Comparison of ENCODE assay signal across 1 cellular context in the genomic region with DNA sequence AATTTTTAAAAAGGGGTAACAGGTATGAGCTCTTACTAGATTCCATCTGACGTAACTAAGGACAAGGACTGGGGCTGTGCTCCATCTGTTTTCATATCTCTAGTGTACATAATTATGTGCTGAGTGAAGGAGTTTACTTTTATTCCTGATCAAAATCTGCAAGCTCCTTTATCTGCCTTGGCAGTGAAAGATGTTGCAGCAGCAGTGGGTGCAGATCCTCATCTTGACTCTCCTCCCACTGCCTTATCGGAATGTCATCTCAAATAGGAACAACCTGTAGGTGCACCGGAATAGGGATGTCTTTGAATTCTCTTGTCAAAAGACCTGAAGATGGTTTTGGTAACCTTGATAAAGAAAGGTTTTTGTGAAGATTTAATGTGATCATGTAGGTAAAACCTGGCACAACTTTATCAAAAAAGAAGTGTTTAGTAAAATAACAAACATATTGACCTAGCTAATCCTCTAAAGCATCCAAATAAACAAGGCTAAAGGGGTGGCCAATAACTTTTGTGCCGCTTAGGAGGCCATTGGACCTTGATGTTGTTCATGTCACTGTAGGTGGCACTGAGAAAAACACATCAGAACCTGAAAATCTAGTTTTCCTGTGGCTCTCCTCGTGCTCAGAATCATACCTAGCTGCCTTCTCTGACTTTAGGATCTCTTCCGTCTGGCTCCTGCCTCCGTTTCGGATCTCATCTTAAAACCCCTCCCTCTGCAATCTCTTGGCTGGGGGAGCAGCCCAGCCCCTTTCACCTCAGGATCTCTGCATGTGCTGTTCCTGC.
TF ChIP-seq lines count a peak whose summit lies in the region.

No MANE protein-coding gene starts in this region.

TF ChIP-seq in GM23338, 12 proteins besides CTCF, POLR2A, EP300 and RAD21 (continued from another document):
- TF ChIP-seq, protein P1, sequence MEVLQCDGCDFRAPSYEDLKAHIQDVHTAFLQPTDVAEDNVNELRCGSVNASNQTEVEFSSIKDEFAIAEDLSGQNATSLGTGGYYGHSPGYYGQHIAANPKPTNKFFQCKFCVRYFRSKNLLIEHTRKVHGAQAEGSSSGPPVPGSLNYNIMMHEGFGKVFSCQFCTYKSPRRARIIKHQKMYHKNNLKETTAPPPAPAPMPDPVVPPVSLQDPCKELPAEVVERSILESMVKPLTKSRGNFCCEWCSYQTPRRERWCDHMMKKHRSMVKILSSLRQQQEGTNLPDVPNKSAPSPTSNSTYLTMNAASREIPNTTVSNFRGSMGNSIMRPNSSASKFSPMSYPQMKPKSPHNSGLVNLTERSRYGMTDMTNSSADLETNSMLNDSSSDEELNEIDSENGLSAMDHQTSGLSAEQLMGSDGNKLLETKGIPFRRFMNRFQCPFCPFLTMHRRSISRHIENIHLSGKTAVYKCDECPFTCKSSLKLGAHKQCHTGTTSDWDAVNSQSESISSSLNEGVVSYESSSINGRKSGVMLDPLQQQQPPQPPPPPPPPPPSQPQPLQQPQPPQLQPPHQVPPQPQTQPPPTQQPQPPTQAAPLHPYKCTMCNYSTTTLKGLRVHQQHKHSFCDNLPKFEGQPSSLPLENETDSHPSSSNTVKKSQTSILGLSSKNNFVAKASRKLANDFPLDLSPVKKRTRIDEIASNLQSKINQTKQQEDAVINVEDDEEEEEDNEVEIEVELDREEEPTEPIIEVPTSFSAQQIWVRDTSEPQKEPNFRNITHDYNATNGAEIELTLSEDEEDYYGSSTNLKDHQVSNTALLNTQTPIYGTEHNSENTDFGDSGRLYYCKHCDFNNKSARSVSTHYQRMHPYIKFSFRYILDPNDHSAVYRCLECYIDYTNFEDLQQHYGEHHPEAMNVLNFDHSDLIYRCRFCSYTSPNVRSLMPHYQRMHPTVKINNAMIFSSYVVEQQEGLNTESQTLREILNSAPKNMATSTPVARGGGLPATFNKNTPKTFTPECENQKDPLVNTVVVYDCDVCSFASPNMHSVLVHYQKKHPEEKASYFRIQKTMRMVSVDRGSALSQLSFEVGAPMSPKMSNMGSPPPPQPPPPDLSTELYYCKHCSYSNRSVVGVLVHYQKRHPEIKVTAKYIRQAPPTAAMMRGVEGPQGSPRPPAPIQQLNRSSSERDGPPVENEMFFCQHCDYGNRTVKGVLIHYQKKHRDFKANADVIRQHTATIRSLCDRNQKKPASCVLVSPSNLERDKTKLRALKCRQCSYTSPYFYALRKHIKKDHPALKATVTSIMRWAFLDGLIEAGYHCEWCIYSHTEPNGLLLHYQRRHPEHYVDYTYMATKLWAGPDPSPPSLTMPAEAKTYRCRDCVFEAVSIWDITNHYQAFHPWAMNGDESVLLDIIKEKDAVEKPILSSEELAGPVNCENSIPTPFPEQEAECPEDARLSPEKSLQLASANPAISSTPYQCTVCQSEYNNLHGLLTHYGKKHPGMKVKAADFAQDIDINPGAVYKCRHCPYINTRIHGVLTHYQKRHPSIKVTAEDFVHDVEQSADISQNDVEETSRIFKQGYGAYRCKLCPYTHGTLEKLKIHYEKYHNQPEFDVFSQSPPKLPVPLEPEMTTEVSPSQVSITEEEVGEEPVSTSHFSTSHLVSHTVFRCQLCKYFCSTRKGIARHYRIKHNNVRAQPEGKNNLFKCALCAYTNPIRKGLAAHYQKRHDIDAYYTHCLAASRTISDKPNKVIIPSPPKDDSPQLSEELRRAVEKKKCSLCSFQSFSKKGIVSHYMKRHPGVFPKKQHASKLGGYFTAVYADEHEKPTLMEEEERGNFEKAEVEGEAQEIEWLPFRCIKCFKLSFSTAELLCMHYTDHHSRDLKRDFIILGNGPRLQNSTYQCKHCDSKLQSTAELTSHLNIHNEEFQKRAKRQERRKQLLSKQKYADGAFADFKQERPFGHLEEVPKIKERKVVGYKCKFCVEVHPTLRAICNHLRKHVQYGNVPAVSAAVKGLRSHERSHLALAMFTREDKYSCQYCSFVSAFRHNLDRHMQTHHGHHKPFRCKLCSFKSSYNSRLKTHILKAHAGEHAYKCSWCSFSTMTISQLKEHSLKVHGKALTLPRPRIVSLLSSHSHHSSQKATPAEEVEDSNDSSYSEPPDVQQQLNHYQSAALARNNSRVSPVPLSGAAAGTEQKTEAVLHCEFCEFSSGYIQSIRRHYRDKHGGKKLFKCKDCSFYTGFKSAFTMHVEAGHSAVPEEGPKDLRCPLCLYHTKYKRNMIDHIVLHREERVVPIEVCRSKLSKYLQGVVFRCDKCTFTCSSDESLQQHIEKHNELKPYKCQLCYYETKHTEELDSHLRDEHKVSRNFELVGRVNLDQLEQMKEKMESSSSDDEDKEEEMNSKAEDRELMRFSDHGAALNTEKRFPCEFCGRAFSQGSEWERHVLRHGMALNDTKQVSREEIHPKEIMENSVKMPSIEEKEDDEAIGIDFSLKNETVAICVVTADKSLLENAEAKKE (CRISPR knock-in tag; IDR thresholded peaks at IDR 0.05) = no peak
- TF ChIP-seq POLR2AphosphoS5 (IDR thresholded peaks at IDR 0.05; ENCODE audit: low read depth) (no peak), EZH2 (IDR thresholded peaks at IDR 0.05; ENCODE audit: low read depth, unreplicated experiment) (no peak), CREB1 (CRISPR knock-in tag; IDR thresholded peaks at IDR 0.05; ENCODE audit: low read depth) (no peak), STAT1 (IDR thresholded peaks at IDR 0.05; ENCODE audit: unreplicated experiment) (no peak), NANOG (IDR thresholded peaks at IDR 0.05; ENCODE audit: borderline replicate concordance) (no peak), ZNF331 (CRISPR knock-in tag; IDR thresholded peaks at IDR 0.05; ENCODE audit: low read depth) (no peak)
- TF ChIP-seq, protein P2, sequence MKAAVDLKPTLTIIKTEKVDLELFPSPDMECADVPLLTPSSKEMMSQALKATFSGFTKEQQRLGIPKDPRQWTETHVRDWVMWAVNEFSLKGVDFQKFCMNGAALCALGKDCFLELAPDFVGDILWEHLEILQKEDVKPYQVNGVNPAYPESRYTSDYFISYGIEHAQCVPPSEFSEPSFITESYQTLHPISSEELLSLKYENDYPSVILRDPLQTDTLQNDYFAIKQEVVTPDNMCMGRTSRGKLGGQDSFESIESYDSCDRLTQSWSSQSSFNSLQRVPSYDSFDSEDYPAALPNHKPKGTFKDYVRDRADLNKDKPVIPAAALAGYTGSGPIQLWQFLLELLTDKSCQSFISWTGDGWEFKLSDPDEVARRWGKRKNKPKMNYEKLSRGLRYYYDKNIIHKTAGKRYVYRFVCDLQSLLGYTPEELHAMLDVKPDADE (IDR thresholded peaks at IDR 0.05) = no peak
- TF ChIP-seq, protein P3, sequence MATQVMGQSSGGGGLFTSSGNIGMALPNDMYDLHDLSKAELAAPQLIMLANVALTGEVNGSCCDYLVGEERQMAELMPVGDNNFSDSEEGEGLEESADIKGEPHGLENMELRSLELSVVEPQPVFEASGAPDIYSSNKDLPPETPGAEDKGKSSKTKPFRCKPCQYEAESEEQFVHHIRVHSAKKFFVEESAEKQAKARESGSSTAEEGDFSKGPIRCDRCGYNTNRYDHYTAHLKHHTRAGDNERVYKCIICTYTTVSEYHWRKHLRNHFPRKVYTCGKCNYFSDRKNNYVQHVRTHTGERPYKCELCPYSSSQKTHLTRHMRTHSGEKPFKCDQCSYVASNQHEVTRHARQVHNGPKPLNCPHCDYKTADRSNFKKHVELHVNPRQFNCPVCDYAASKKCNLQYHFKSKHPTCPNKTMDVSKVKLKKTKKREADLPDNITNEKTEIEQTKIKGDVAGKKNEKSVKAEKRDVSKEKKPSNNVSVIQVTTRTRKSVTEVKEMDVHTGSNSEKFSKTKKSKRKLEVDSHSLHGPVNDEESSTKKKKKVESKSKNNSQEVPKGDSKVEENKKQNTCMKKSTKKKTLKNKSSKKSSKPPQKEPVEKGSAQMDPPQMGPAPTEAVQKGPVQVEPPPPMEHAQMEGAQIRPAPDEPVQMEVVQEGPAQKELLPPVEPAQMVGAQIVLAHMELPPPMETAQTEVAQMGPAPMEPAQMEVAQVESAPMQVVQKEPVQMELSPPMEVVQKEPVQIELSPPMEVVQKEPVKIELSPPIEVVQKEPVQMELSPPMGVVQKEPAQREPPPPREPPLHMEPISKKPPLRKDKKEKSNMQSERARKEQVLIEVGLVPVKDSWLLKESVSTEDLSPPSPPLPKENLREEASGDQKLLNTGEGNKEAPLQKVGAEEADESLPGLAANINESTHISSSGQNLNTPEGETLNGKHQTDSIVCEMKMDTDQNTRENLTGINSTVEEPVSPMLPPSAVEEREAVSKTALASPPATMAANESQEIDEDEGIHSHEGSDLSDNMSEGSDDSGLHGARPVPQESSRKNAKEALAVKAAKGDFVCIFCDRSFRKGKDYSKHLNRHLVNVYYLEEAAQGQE (IDR thresholded peaks at IDR 0.05; ENCODE audit: unreplicated experiment) = no peak
